In the genomic region with DNA sequence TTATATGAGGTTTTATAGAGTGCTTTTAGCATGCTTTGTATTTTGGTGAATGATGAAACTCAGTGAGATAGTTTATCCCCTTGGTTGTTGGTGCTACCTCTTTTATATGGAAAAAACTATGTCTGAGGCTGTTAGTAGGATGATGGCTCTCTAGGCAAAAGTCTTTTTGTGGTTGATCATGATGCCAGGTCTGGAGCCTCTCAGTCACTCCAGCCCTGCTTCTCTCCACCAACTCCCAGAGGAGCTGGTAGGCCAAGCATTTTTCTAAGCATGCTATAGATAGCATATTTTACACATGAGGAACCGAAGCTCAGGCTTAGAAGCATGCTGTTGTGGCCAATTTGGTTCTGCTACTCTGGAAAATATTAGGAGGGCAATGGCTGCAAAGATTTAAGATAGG, we compare ENCODE assay signal across 12 cellular contexts.
"Had no signal": no experiment of that assay in that cellular context is flagged by ENCODE, and none has a peak within 500 bp of the region (broad histone marks: within the 10 kb centered on the region; RNA-seq: fewer than 3 reads in every experiment).

No MANE protein-coding gene starts in this region.

- ATAC-seq: activated CD4-positive, alpha-beta T cell treated with anti-CD3 and anti-CD28 coated beads for 36 hours; heart right ventricle; left ventricle myocardium superior had no signal

- H3K36me3 ChIP-seq: esophagus muscularis mucosa, heart right ventricle, ovary, thoracic aorta had no signal

- H3K9me3 ChIP-seq: esophagus muscularis mucosa, heart right ventricle, ovary, thoracic aorta had no signal

- DNase-seq: activated CD4-positive, alpha-beta memory T cell treated with anti-CD3 and anti-CD28 coated beads, Interleukin-2, amount 10 ng/mL, durations not matched to agents 7 days and 5 days; activated CD4-positive, alpha-beta T cell treated with anti-CD3 and anti-CD28 coated beads for 36 hours; activated naive CD8-positive, alpha-beta T cell treated with anti-CD3 and anti-CD28 coated beads, Interleukin-2, amount 10 ng/mL, durations not matched to agents 7 days and 5 days; aorta; heart right ventricle; left ventricle myocardium superior; mesendoderm; ovary; stimulated activated CD4-positive, alpha-beta T cell treated with anti-CD3 and anti-CD28 coated beads, Interleukin-4, amount 100 ng/mL, for 24 hours; T-helper 9 cell had no signal

- H3K27ac ChIP-seq: esophagus muscularis mucosa, heart right ventricle, ovary, thoracic aorta had no signal

- H3K4me1 ChIP-seq: esophagus muscularis mucosa, heart right ventricle had no signal

- H3K4me3 ChIP-seq: esophagus muscularis mucosa, heart right ventricle, ovary, thoracic aorta had no signal

- H3K27me3 ChIP-seq: esophagus muscularis mucosa, ovary had no signal
